In genomic region chrX:68719904-68720614, GRCh38 we compare ENCODE assay signal across 1 cellular context.
TF ChIP-seq lines count a peak whose summit lies in the region.

No MANE protein-coding gene starts in this region.

TF ChIP-seq in GM12878, 131 proteins besides CTCF, POLR2A, EP300 and RAD21 (continued from another document):
- TF ChIP-seq YY1 (IDR thresholded peaks at IDR 0.05; ENCODE audit: low read depth, low read length) (no peak), ETV6 (conservative IDR thresholded peaks at IDR 0.05 in 1 of 2, IDR thresholded peaks at IDR 0.05 in 1 of 2; ENCODE audit: borderline replicate concordance in 1 of 2, low read depth in 1 of 2) (no peak), CREB1 (IDR thresholded peaks at IDR 0.05; ENCODE audit: low read depth) (no peak), MEF2A (IDR thresholded peaks at IDR 0.05; ENCODE audit: insufficient read depth, low read depth, low read length) (no peak)
